1 cellular context compared by ENCODE assay signal in genomic region chr5:159208508-159209437, GRCh38.
TF ChIP-seq lines count a peak whose summit lies in the region.

No MANE protein-coding gene starts in this region.

TF ChIP-seq in HepG2, 621 proteins besides CTCF, POLR2A, EP300 and RAD21 (continued from another document):
- TF ChIP-seq EED (CRISPR knock-in tag; IDR thresholded peaks at IDR 0.05) (0 out of 2 replicates have a peak, but pooled peaks have one; percentile 9), ZNF382 (CRISPR knock-in tag; IDR thresholded peaks at IDR 0.05; ENCODE audit: borderline replicate concordance) (no peak), ZNF646 (CRISPR knock-in tag; IDR thresholded peaks at IDR 0.05) (no peak), ATF4 (CRISPR knock-in tag; IDR thresholded peaks at IDR 0.05) (no peak), ZFP90 (CRISPR knock-in tag; IDR thresholded peaks at IDR 0.05; ENCODE audit: borderline replicate concordance) (peak; percentile 13; the same call in 1 of the 2 replicates), NFRKB (IDR thresholded peaks at IDR 0.05) (no peak), SALL2 (CRISPR knock-in tag; IDR thresholded peaks at IDR 0.05) (0 out of 2 replicates have a peak, but pooled peaks have one; percentile 18)
- TF ChIP-seq, protein P1, sequence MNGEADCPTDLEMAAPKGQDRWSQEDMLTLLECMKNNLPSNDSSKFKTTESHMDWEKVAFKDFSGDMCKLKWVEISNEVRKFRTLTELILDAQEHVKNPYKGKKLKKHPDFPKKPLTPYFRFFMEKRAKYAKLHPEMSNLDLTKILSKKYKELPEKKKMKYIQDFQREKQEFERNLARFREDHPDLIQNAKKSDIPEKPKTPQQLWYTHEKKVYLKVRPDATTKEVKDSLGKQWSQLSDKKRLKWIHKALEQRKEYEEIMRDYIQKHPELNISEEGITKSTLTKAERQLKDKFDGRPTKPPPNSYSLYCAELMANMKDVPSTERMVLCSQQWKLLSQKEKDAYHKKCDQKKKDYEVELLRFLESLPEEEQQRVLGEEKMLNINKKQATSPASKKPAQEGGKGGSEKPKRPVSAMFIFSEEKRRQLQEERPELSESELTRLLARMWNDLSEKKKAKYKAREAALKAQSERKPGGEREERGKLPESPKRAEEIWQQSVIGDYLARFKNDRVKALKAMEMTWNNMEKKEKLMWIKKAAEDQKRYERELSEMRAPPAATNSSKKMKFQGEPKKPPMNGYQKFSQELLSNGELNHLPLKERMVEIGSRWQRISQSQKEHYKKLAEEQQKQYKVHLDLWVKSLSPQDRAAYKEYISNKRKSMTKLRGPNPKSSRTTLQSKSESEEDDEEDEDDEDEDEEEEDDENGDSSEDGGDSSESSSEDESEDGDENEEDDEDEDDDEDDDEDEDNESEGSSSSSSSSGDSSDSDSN (CRISPR knock-in tag; IDR thresholded peaks at IDR 0.05), result peak; percentile 56; the same call in 1 of the 2 replicates
